25 cellular contexts compared by ENCODE assay signal in the genomic region with DNA sequence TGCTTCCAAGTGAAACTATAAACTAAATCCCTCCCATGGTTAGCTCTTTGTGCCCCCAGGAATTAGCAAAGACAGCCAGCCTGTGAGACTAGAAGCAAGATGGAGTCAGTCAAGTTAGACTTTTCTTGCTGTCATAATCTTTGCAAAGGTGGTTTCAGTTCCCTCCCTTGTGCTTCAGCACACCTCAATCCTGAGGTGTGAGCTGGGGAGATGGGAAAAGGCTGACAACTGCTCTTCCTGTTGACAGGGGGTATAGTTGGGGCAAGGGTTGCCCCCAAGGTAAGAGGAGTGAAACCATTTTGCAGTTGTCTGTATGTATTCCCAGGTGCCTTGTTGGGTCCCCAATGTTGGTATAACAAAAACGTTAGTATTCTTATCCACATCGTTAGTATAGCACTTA.
"Had no signal": no experiment of that assay in that cellular context is flagged by ENCODE, and none has a peak within 500 bp of the region (broad histone marks: within the 10 kb centered on the region; RNA-seq: fewer than 3 reads in every experiment).

No MANE protein-coding gene starts in this region.

- FAIRE-seq: endometrium, islet of Langerhans, keratinocyte had no signal

- H3K4me3 ChIP-seq: coronary artery, dorsolateral prefrontal cortex, esophagus squamous epithelium, gastrocnemius medialis, heart right ventricle, left lung, lower lobe of right lung, mucosa of descending colon had no signal

- H3K27ac ChIP-seq: coronary artery, dorsolateral prefrontal cortex, epithelial cell of prostate, esophagus squamous epithelium, gastrocnemius medialis, heart right ventricle, left lung, lower lobe of right lung had no signal

- ATAC-seq: gastrocnemius medialis, heart right ventricle, left cardiac atrium, left ventricle myocardium superior, mucosa of descending colon had no signal

- H3K36me3 ChIP-seq: esophagus squamous epithelium, gastrocnemius medialis, heart right ventricle, left lung, lower lobe of right lung had no signal

- H3K4me1 ChIP-seq: gastrocnemius medialis, lower lobe of right lung had no signal

- H3K27me3 ChIP-seq: dorsolateral prefrontal cortex, esophagus squamous epithelium, gastrocnemius medialis, heart right ventricle, left lung had no signal

- H3K9me3 ChIP-seq: esophagus squamous epithelium, gastrocnemius medialis, heart right ventricle, left lung, lower lobe of right lung, mucosa of descending colon had no signal

- DNase-seq: dermis blood vessel endothelial cell; dorsolateral prefrontal cortex; effector CD4-positive, alpha-beta T cell; effector memory CD4-positive, alpha-beta T cell; erythroblast; esophagus squamous epithelium; foreskin fibroblast; foreskin melanocyte; gastrocnemius medialis; glutamatergic neuron; head of caudate nucleus; heart right ventricle; hippocampal formation; left cardiac atrium; left lung; left ventricle myocardium superior; lower lobe of right lung; mesenchymal stem cell; mucosa of descending colon; naive B cell had no signal
